8 cellular contexts compared by ENCODE assay signal in genomic region chr18:62329676-62330454, GRCh38. TPM values are rescaled to one million over a fixed set of nuclear protein-coding genes. Genes with fewer than 3 reads are reported as not detected.
DNase-seq lines count a peak whose midpoint lies in the region; ATAC-seq and TF ChIP-seq lines count a peak whose summit lies in the region.

No MANE protein-coding gene starts in this region.

- no peak overlapping the region for H3K4me3 ChIP-seq in epithelial cell of esophagus (ENCODE audit: low read length)
- H3K4me3 ChIP-seq in skeletal muscle satellite cell (ENCODE audit: low read length), result no peak overlapping the region

- H3K27me3 ChIP-seq in skeletal muscle satellite cell (ENCODE audit: control insufficient read depth, insufficient read depth, low read length), result peaks cover 31% of the 10 kb centered on the region

- peak; percentile 31 for ATAC-seq in GM19351 (IDR thresholded peaks at IDR 0.05; ENCODE audit: unreplicated experiment)
- peak; percentile 33 for ATAC-seq in SK-N-SH treated with all-trans-retinoic acid at 6 μM for 48 hours
- ATAC-seq in HG03565 (IDR thresholded peaks at IDR 0.05; ENCODE audit: unreplicated experiment), result no peak

- H3K4me2 ChIP-seq in skeletal muscle satellite cell (ENCODE audit: low read length), result peak overlapping the region; percentile 32

- peak; percentile 47 for DNase-seq in epithelial cell of esophagus (ENCODE audit: low read depth)
- no peak for DNase-seq in NCI-H1417 treated with DMSO at 0.1 percent for 48 hours (lab: John Stamatoyannopoulos, UW)
- DNase-seq in NCI-H2171 (lab: John Stamatoyannopoulos, UW), result no peak
- DNase-seq in GM19240 (ENCODE audit: insufficient read length, low spot score), result no peak

- H3K9me3 ChIP-seq in skeletal muscle satellite cell (replicated peaks; ENCODE audit: low read length), result no peaks in the 10 kb centered on the region

- no peak for TF ChIP-seq CTCF in epithelial cell of esophagus (IDR thresholded peaks at IDR 0.05; ENCODE audit: insufficient read depth, low read depth, low read length, missing control alignments)

- H3K9ac ChIP-seq in skeletal muscle satellite cell (ENCODE audit: low read depth, low read length), result peak overlapping the region; percentile 25

- no peaks in the 10 kb centered on the region for H3K36me3 ChIP-seq in skeletal muscle satellite cell (ENCODE audit: insufficient read depth, low read length)

- H3K4me1 ChIP-seq in skeletal muscle satellite cell (ENCODE audit: control insufficient read depth, insufficient read depth, low read length), result peaks cover 46% of the 10 kb centered on the region

TF ChIP-seq in SK-N-SH treated with all-trans-retinoic acid at 6 μM for 48 hours, 23 proteins besides CTCF, POLR2A, EP300 and RAD21:
- TF ChIP-seq OSR1 (CRISPR knock-in tag; IDR thresholded peaks at IDR 0.05) (no peak), TSHZ2 (CRISPR knock-in tag; IDR thresholded peaks at IDR 0.05) (no peak), TOX (CRISPR knock-in tag; IDR thresholded peaks at IDR 0.05; ENCODE audit: borderline replicate concordance) (no peak), ESRRG (CRISPR knock-in tag; IDR thresholded peaks at IDR 0.05) (no peak), ZFP30 (CRISPR knock-in tag; IDR thresholded peaks at IDR 0.05) (no peak), ISL1 (CRISPR knock-in tag; IDR thresholded peaks at IDR 0.05) (no peak), ZFP3 (CRISPR knock-in tag; IDR thresholded peaks at IDR 0.05) (no peak), GLIS3 (CRISPR knock-in tag; IDR thresholded peaks at IDR 0.05) (no peak), SNAI2 (CRISPR knock-in tag; IDR thresholded peaks at IDR 0.05) (no peak), BACH2 (CRISPR knock-in tag; IDR thresholded peaks at IDR 0.05; ENCODE audit: borderline replicate concordance) (no peak), CSDC2 (CRISPR knock-in tag; IDR thresholded peaks at IDR 0.05) (no peak), RARB (CRISPR knock-in tag; IDR thresholded peaks at IDR 0.05) (no peak)
- TF ChIP-seq, protein P1, sequence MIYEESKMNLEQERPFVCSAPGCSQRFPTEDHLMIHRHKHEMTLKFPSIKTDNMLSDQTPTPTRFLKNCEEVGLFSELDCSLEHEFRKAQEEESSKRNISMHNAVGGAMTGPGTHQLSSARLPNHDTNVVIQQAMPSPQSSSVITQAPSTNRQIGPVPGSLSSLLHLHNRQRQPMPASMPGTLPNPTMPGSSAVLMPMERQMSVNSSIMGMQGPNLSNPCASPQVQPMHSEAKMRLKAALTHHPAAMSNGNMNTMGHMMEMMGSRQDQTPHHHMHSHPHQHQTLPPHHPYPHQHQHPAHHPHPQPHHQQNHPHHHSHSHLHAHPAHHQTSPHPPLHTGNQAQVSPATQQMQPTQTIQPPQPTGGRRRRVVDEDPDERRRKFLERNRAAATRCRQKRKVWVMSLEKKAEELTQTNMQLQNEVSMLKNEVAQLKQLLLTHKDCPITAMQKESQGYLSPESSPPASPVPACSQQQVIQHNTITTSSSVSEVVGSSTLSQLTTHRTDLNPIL (CRISPR knock-in tag; IDR thresholded peaks at IDR 0.05; ENCODE audit: low read depth), result no peak
- TF ChIP-seq, protein P2, sequence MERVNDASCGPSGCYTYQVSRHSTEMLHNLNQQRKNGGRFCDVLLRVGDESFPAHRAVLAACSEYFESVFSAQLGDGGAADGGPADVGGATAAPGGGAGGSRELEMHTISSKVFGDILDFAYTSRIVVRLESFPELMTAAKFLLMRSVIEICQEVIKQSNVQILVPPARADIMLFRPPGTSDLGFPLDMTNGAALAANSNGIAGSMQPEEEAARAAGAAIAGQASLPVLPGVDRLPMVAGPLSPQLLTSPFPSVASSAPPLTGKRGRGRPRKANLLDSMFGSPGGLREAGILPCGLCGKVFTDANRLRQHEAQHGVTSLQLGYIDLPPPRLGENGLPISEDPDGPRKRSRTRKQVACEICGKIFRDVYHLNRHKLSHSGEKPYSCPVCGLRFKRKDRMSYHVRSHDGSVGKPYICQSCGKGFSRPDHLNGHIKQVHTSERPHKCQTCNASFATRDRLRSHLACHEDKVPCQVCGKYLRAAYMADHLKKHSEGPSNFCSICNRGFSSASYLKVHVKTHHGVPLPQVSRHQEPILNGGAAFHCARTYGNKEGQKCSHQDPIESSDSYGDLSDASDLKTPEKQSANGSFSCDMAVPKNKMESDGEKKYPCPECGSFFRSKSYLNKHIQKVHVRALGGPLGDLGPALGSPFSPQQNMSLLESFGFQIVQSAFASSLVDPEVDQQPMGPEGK (CRISPR knock-in tag; IDR thresholded peaks at IDR 0.05; ENCODE audit: borderline replicate concordance), result no peak

RNA-seq across cellular contexts. Expression of gene TNFRSF11A, which starts 4.8 kb away (rescaled TPM):
- total RNA-seq in skeletal muscle satellite cell (2012; rRNA removed), result under 0.01 and 0.25 TPM in 2 replicates
